Comparison of ENCODE assay signal across 12 cellular contexts in genomic region chr7:2934211-2934731, GRCh38.
DNase-seq lines count a peak whose midpoint lies in the region; ATAC-seq, FAIRE-seq and TF ChIP-seq lines count a peak whose summit lies in the region.
"Had no signal": no experiment of that assay in that cellular context is flagged by ENCODE, and none has a peak within 500 bp of the region (broad histone marks: within the 10 kb centered on the region; RNA-seq: fewer than 3 reads in every experiment).

No MANE protein-coding gene starts in this region.

- H3K4me3 ChIP-seq in kidney (ENCODE audit: low read length in 2 of 2) = no peak overlapping the region
- H3K4me3 ChIP-seq: pancreas had no signal

- H3K4me1 Mint-ChIP-seq in activated T-cell treated with anti-CD3 and anti-CD28 coated beads, Interleukin-2, amount 50 U/mL, for 72 hours (ENCODE audit: low read depth) = peaks cover 16% of the 10 kb centered on the region
- H3K4me1 Mint-ChIP-seq in stimulated activated naive CD8-positive, alpha-beta T cell treated with anti-CD3 and anti-CD28 coated beads, Interleukin-15, amount 100 ng/mL, for 72 hours = peaks cover 14% of the 10 kb centered on the region

- H3K9me3 ChIP-seq in kidney (ENCODE audit: control insufficient read depth in 1 of 2, low read length in 2 of 2) = no peaks in the 10 kb centered on the region
- H3K9me3 ChIP-seq: pancreas had no signal

- H3K36me3 ChIP-seq in kidney (ENCODE audit: control insufficient read depth in 1 of 2, insufficient read depth in 2 of 2, low read length in 2 of 2) = no peaks in the 10 kb centered on the region
- H3K36me3 ChIP-seq: pancreas had no signal

- no peaks in the 10 kb centered on the region for H3K4me1 ChIP-seq in kidney (ENCODE audit: control insufficient read depth in 1 of 2, insufficient read depth in 1 of 2, low read depth in 1 of 2, low read length in 2 of 2)
- H3K4me1 ChIP-seq: pancreas had no signal

- intact Hi-C loops in kidney (cut with DNase I) (no loop called here), Right ventricle myocardium inferior (cut with DNase I) (no loop called here)

- peak overlapping the region; percentile 99 for H3K27ac Mint-ChIP-seq in activated T-cell treated with anti-CD3 and anti-CD28 coated beads, Interleukin-2, amount 50 U/mL, for 72 hours
- peak overlapping the region; percentile 27 to 91 for H3K27ac Mint-ChIP-seq in stimulated activated naive CD8-positive, alpha-beta T cell treated with anti-CD3 and anti-CD28 coated beads, Interleukin-15, amount 100 ng/mL, for 72 hours

- TF ChIP-seq CTCF in kidney (IDR thresholded peaks at IDR 0.05; ENCODE audit: borderline replicate concordance, extremely low read depth, insufficient read depth) = no peak

- no peak for FAIRE-seq in kidney (lab: Jason Lieb, UNC)
- FAIRE-seq: pancreas had no signal

- peak overlapping the region; percentile 61 to 67 for H3K4me3 Mint-ChIP-seq in activated T-cell treated with anti-CD3 and anti-CD28 coated beads, Interleukin-2, amount 50 U/mL, for 72 hours
- H3K4me3 Mint-ChIP-seq in stimulated activated naive CD8-positive, alpha-beta T cell treated with anti-CD3 and anti-CD28 coated beads, Interleukin-15, amount 100 ng/mL, for 72 hours = no peak overlapping the region
- H3K4me3 Mint-ChIP-seq: CD4-positive, CD25-positive, alpha-beta regulatory T cell had no signal

- ATAC-seq in activated T-cell treated with anti-CD3 and anti-CD28 coated beads, Interleukin-2, amount 50 U/mL, for 72 hours (replicated peaks in 1 of 2) = peak; percentile 79 to 80
- ATAC-seq in stimulated activated naive CD8-positive, alpha-beta T cell treated with anti-CD3 and anti-CD28 coated beads, Interleukin-15, amount 100 ng/mL, for 72 hours = peak; percentile 75
- ATAC-seq in GM19324 (IDR thresholded peaks at IDR 0.05; ENCODE audit: low FRiP score, unreplicated experiment) = no peak
- ATAC-seq in Right ventricle myocardium inferior = no peak
- ATAC-seq: pancreas had no signal

- no peaks in the 10 kb centered on the region for H3K27me3 Mint-ChIP-seq in activated T-cell treated with anti-CD3 and anti-CD28 coated beads, Interleukin-2, amount 50 U/mL, for 72 hours (ENCODE audit: low read depth)
- no peaks in the 10 kb centered on the region for H3K27me3 Mint-ChIP-seq in stimulated activated naive CD8-positive, alpha-beta T cell treated with anti-CD3 and anti-CD28 coated beads, Interleukin-15, amount 100 ng/mL, for 72 hours
- H3K27me3 Mint-ChIP-seq: CD4-positive, CD25-positive, alpha-beta regulatory T cell had no signal

- H3K9ac ChIP-seq in kidney (ENCODE audit: low read length in 2 of 2) = no peak overlapping the region

- no peak overlapping the region for H3K27ac ChIP-seq in kidney (ENCODE audit: low read depth in 2 of 2, low read length in 2 of 2)
- H3K27ac ChIP-seq: pancreas had no signal

- peak; percentile 47 for DNase-seq in activated T-cell treated with anti-CD3 and anti-CD28 coated beads for 48 hours (ENCODE audit: low read depth)
- no peak for DNase-seq in activated T-cell treated with anti-CD3 and anti-CD28 coated beads, Interleukin-2, amount 50 U/mL, for 1 hour
- peak; percentile 28 to 49 for DNase-seq in activated T-cell treated with anti-CD3 and anti-CD28 coated beads, Interleukin-2, amount 50 U/mL, for 72 hours
- peak; percentile 60 for DNase-seq in kidney
- DNase-seq in stimulated activated naive CD8-positive, alpha-beta T cell treated with anti-CD3 and anti-CD28 coated beads, Interleukin-15, amount 100 ng/mL, for 72 hours = no peak
- DNase-seq in Right ventricle myocardium inferior (ENCODE audit: missing footprints) = no peak
- DNase-seq in iPS-NIHi11 (ENCODE audit: low spot score) = no peak
- DNase-seq: CD4-positive, CD25-positive, alpha-beta regulatory T cell; effector CD4-positive, alpha-beta T cell; T-helper 2 cell had no signal

- peaks cover 9 to 21% of the 10 kb centered on the region in 2 donors for H3K36me3 Mint-ChIP-seq in activated T-cell treated with anti-CD3 and anti-CD28 coated beads, Interleukin-2, amount 50 U/mL, for 72 hours (ENCODE audit: insufficient read depth in 2 of 2)

- H3K9me3 Mint-ChIP-seq in activated T-cell treated with anti-CD3 and anti-CD28 coated beads, Interleukin-2, amount 50 U/mL, for 72 hours = no peaks in the 10 kb centered on the region
- H3K9me3 Mint-ChIP-seq in stimulated activated naive CD8-positive, alpha-beta T cell treated with anti-CD3 and anti-CD28 coated beads, Interleukin-15, amount 100 ng/mL, for 72 hours = no peaks in the 10 kb centered on the region
- H3K9me3 Mint-ChIP-seq: CD4-positive, CD25-positive, alpha-beta regulatory T cell had no signal

Comparison
In these comparisons a context has a peak if more than half of its experiments do, and no peak if none do; other contexts are left out.
1. DNase-seq: peak in activated T-cell treated with anti-CD3 and anti-CD28 coated beads for 48 hours (single experiment), activated T-cell treated with anti-CD3 and anti-CD28 coated beads, Interleukin-2, amount 50 U/mL, for 72 hours (2 of 2) and kidney (single experiment); none in activated T-cell treated with anti-CD3 and anti-CD28 coated beads, Interleukin-2, amount 50 U/mL, for 1 hour (single experiment), stimulated activated naive CD8-positive, alpha-beta T cell treated with anti-CD3 and anti-CD28 coated beads, Interleukin-15, amount 100 ng/mL, for 72 hours (0 of 2), Right ventricle myocardium inferior (single experiment) and iPS-NIHi11 (single experiment).
2. ATAC-seq: peak in activated T-cell treated with anti-CD3 and anti-CD28 coated beads, Interleukin-2, amount 50 U/mL, for 72 hours (2 of 2) and stimulated activated naive CD8-positive, alpha-beta T cell treated with anti-CD3 and anti-CD28 coated beads, Interleukin-15, amount 100 ng/mL, for 72 hours (single experiment); none in GM19324 (single experiment) and Right ventricle myocardium inferior (single experiment).
3. H3K4me3 Mint-ChIP-seq: peak in activated T-cell treated with anti-CD3 and anti-CD28 coated beads, Interleukin-2, amount 50 U/mL, for 72 hours (2 of 2); none in stimulated activated naive CD8-positive, alpha-beta T cell treated with anti-CD3 and anti-CD28 coated beads, Interleukin-15, amount 100 ng/mL, for 72 hours (0 of 2).